8 cellular contexts compared by ENCODE assay signal in genomic region chr11:3867209-3868071, GRCh38. TPM values are rescaled to one million over a fixed set of nuclear protein-coding genes. Genes with fewer than 3 reads are reported as not detected.
DNase-seq lines count a peak whose midpoint lies in the region; ATAC-seq and TF ChIP-seq lines count a peak whose summit lies in the region.

No MANE protein-coding gene starts in this region.

- TF ChIP-seq CTCF in fibroblast of mammary gland (conservative IDR thresholded peaks at IDR 0.05; ENCODE audit: control insufficient read depth, insufficient read depth, low read depth, low read length) (no peak), tibial nerve (IDR thresholded peaks at IDR 0.05) (no peak)

- no peaks in the 10 kb centered on the region for H3K27me3 ChIP-seq in BLaER1 treated with 17β-estradiol and CSF1 and Interleukin-3, amounts not matched to agents 10 nM and 100 nM
- no peaks in the 10 kb centered on the region for H3K27me3 ChIP-seq in tibial nerve

- H3K9me3 ChIP-seq in BLaER1 treated with 17β-estradiol and CSF1 and Interleukin-3, amounts not matched to agents 10 nM and 100 nM (replicated peaks in 1 of 11): no peaks in the 10 kb centered on the region
- no peaks in the 10 kb centered on the region for H3K9me3 ChIP-seq in tibial nerve

- H3K27ac ChIP-seq in BLaER1 treated with 17β-estradiol and CSF1 and Interleukin-3, amounts not matched to agents 10 nM and 100 nM: peak overlapping the region in 5 of 11 experiments; percentile 11 to 50 (median 19); a peak in 8 of 22 replicates
- H3K27ac ChIP-seq in tibial nerve: peak overlapping the region in 2 of 4 donors; percentile 52 to 58

- no peak overlapping the region for H3K4me3 ChIP-seq in BLaER1 treated with 17β-estradiol and CSF1 and Interleukin-3, amounts not matched to agents 10 nM and 100 nM
- H3K4me3 ChIP-seq in fibroblast of mammary gland (ENCODE audit: control insufficient read depth, low read depth, low read length) (no peak overlapping the region), tibial nerve (no peak overlapping the region)

- H3K4me1 ChIP-seq in BLaER1 treated with 17β-estradiol and CSF1 and Interleukin-3, amounts not matched to agents 10 nM and 100 nM: peaks cover 58 to 77% (median 72%) of the 10 kb centered on the region in 10 experiments
- H3K4me1 ChIP-seq in tibial nerve: peaks cover 4 to 39% (median 30%) of the 10 kb centered on the region in 4 donors

- peak; percentile 7 for DNase-seq in NCI-H774 (lab: John Stamatoyannopoulos, UW)
- peak; percentile 30 for DNase-seq in fibroblast of mammary gland (ENCODE audit: low read depth)
- DNase-seq in stimulated activated effector memory CD8-positive, alpha-beta T cell treated with anti-CD3 and anti-CD28 coated beads, Interleukin-12 subunit alpha, Interleukin-12 subunit beta, amount 100 ng/mL, for 72 hours (ENCODE audit: low spot score in 2 of 2): no peak
- no peak for DNase-seq in tibial nerve (ENCODE audit: low spot score in 2 of 2)
- DNase-seq in NCI-H1417 treated with DMSO at 0.1 percent for 48 hours (lab: John Stamatoyannopoulos, UW): no peak
- DNase-seq in Ammon's horn (ENCODE audit: low spot score): no peak

- TF ChIP-seq POLR2A in tibial nerve (IDR thresholded peaks at IDR 0.05): no peak

- H3K9me3 Mint-ChIP-seq in stimulated activated effector memory CD8-positive, alpha-beta T cell treated with anti-CD3 and anti-CD28 coated beads, Interleukin-12 subunit alpha, Interleukin-12 subunit beta, amount 100 ng/mL, for 72 hours: no peaks in the 10 kb centered on the region

- 23 to 29% methylated on average over 4 to 6 of the region's 6 CpGs for WGBS in tibial nerve, 2 donors

- peaks cover 0 to 65% (median 8%) of the 10 kb centered on the region in 11 experiments; a peak in 13 of 22 replicates for H4K20me1 ChIP-seq in BLaER1 treated with 17β-estradiol and CSF1 and Interleukin-3, amounts not matched to agents 10 nM and 100 nM

- H3K4me3 Mint-ChIP-seq in stimulated activated effector memory CD8-positive, alpha-beta T cell treated with anti-CD3 and anti-CD28 coated beads, Interleukin-12 subunit alpha, Interleukin-12 subunit beta, amount 100 ng/mL, for 72 hours: peak overlapping the region; percentile 33

- H3K36me3 ChIP-seq in BLaER1 treated with 17β-estradiol and CSF1 and Interleukin-3, amounts not matched to agents 10 nM and 100 nM: peaks cover 0 to 14% (median 0%) of the 10 kb centered on the region in 11 experiments; a peak in 6 of 22 replicates
- H3K36me3 ChIP-seq in tibial nerve: no peaks in the 10 kb centered on the region

- H3K9ac ChIP-seq in BLaER1 treated with 17β-estradiol and CSF1 and Interleukin-3, amounts not matched to agents 10 nM and 100 nM: peak overlapping the region in 6 of 11 experiments; percentile 1 to 29 (median 14); a peak in 4 of 22 replicates

- peak overlapping the region; percentile 33 for H3K27ac Mint-ChIP-seq in stimulated activated effector memory CD8-positive, alpha-beta T cell treated with anti-CD3 and anti-CD28 coated beads, Interleukin-12 subunit alpha, Interleukin-12 subunit beta, amount 100 ng/mL, for 72 hours

- peaks cover 6% of the 10 kb centered on the region for H3K36me3 Mint-ChIP-seq in stimulated activated effector memory CD8-positive, alpha-beta T cell treated with anti-CD3 and anti-CD28 coated beads, Interleukin-12 subunit alpha, Interleukin-12 subunit beta, amount 100 ng/mL, for 72 hours

- peak overlapping the region; percentile 78 to 90 (median 84) for H3K4me2 ChIP-seq in BLaER1 treated with 17β-estradiol and CSF1 and Interleukin-3, amounts not matched to agents 10 nM and 100 nM

- TF ChIP-seq EP300 in tibial nerve (IDR thresholded peaks at IDR 0.05): no peak

- peaks cover 71% of the 10 kb centered on the region for H3K4me1 Mint-ChIP-seq in stimulated activated effector memory CD8-positive, alpha-beta T cell treated with anti-CD3 and anti-CD28 coated beads, Interleukin-12 subunit alpha, Interleukin-12 subunit beta, amount 100 ng/mL, for 72 hours

- peak; percentile 49 for ATAC-seq in GM21423 (IDR thresholded peaks at IDR 0.05; ENCODE audit: unreplicated experiment)
- ATAC-seq in stimulated activated effector memory CD8-positive, alpha-beta T cell treated with anti-CD3 and anti-CD28 coated beads, Interleukin-12 subunit alpha, Interleukin-12 subunit beta, amount 100 ng/mL, for 72 hours: peak; percentile 82

RNA-seq across cellular contexts. Expression of gene STIM1, which starts 12.0 kb away (rescaled TPM):
- 10 to 100 TPM; 51.3 to 70.1 (median 59.8) TPM for total RNA-seq in tibial nerve

RNA-seq across cellular contexts. Expression of gene RHOG, which starts 26.7 kb away (rescaled TPM):
- 10 to 100 TPM; 35.2 to 92.7 (median 66.0) TPM for total RNA-seq in tibial nerve

RNA-seq across cellular contexts. Expression of gene PGAP2, which starts 59.1 kb away (rescaled TPM):
- total RNA-seq in tibial nerve: 10 to 100 TPM in 3 of 4 donors, 1 to 10 TPM in 1; 8.1 to 15.1 (median 10.8) TPM

Comparison
In these comparisons a context has a peak if more than half of its experiments do, and no peak if none do; other contexts are left out.
1. DNase-seq: peak in NCI-H774 (single experiment) and fibroblast of mammary gland (single experiment); none in stimulated activated effector memory CD8-positive, alpha-beta T cell treated with anti-CD3 and anti-CD28 coated beads, Interleukin-12 subunit alpha, Interleukin-12 subunit beta, amount 100 ng/mL, for 72 hours (0 of 2), tibial nerve (0 of 2), NCI-H1417 treated with DMSO at 0.1 percent for 48 hours (single experiment) and Ammon's horn (single experiment).